Comparison of ENCODE assay signal across 14 cellular contexts in genomic region chr1:168618351-168618750, GRCh38. TPM values are rescaled to one million over a fixed set of nuclear protein-coding genes. Genes with fewer than 3 reads are reported as not detected.
DNase-seq lines count a peak whose midpoint lies in the region; ATAC-seq and TF ChIP-seq lines count a peak whose summit lies in the region.
"Had no signal": no experiment of that assay in that cellular context is flagged by ENCODE, and none has a peak within 500 bp of the region (broad histone marks: within the 10 kb centered on the region; RNA-seq: fewer than 3 reads in every experiment).

No MANE protein-coding gene starts in this region.

- no peak overlapping the region for H3K27ac Mint-ChIP-seq in WTC11
- no peak overlapping the region for H3K27ac Mint-ChIP-seq in activated T-cell treated with anti-CD3 and anti-CD28 coated beads, Interleukin-2, amount 50 U/mL, for 72 hours
- H3K27ac Mint-ChIP-seq: CD8-positive, alpha-beta memory T cell; GM23338 had no signal

- no peaks in the 10 kb centered on the region; the same call in 1 of the 2 replicates for H3K27me3 Mint-ChIP-seq in WTC11 (ENCODE audit: low read depth)
- peaks cover 10% of the 10 kb centered on the region for H3K27me3 Mint-ChIP-seq in activated T-cell treated with anti-CD3 and anti-CD28 coated beads, Interleukin-2, amount 50 U/mL, for 72 hours (ENCODE audit: low read depth)

- H3K9me2 ChIP-seq in Karpas-422 (replicated peaks; ENCODE audit: insufficient read depth, low read length): no peaks in the 10 kb centered on the region

- no peaks in the 10 kb centered on the region for H3K36me3 ChIP-seq in Karpas-422 (ENCODE audit: insufficient read depth, low read length)

- CTCF ChIA-PET in GM10248 (lab: Yijun Ruan, JAX) (interaction anchor here (1.0 to 2.0 kb wide), 6 partner anchors 13 to 730 kb away, joined by 3 to 11 read pairs (median 3); no protein-coding TSS in a partner anchor), WTC11 (lab: Charles Lee) (interaction anchor here (1.3 to 3.1 kb wide), 2 partner anchors 9 to 15 kb away, joined by 4 to 12 read pairs; no protein-coding TSS in a partner anchor)

- no peak overlapping the region for H3K27ac ChIP-seq in Karpas-422 (ENCODE audit: low read length)
- H3K27ac ChIP-seq: HL-60 had no signal

- H2AFZ ChIP-seq in Karpas-422 (ENCODE audit: low read length): no peak overlapping the region
- H2AFZ ChIP-seq: GM23338 had no signal

- H3K9ac ChIP-seq in Karpas-422 (ENCODE audit: low read length): no peak overlapping the region

- no peak overlapping the region for H3K4me3 ChIP-seq in Karpas-422 (ENCODE audit: low read length)
- H3K4me3 ChIP-seq: GM23338 had no signal

- POLR2A ChIA-PET in GM10248 (lab: Yijun Ruan, JAX): no interaction called here
- POLR2A ChIA-PET in WTC11 (lab: Charles Lee): no interaction called here

- H3K79me2 ChIP-seq in Karpas-422 (ENCODE audit: low read length): no peaks in the 10 kb centered on the region

- TF ChIP-seq CTCF in GM10248 (IDR thresholded peaks at IDR 0.05; ENCODE audit: control extremely low read depth, extremely low read depth, low read depth, missing control alignments): no peak
- TF ChIP-seq CTCF in WTC11 (IDR thresholded peaks at IDR 0.05): no peak

- no peaks in the 10 kb centered on the region for H3K9me3 ChIP-seq in Karpas-422 (ENCODE audit: low read length)

- no peaks in the 10 kb centered on the region for H3K27me3 ChIP-seq in Karpas-422 (ENCODE audit: low read length)

- no peak for ATAC-seq in WTC11
- no peak for ATAC-seq in activated T-cell treated with anti-CD3 and anti-CD28 coated beads, Interleukin-2, amount 50 U/mL, for 72 hours (replicated peaks in 1 of 2)
- ATAC-seq: GM23338 had no signal

- DNase-seq in Karpas-422 (peak; percentile 19), globus pallidus (ENCODE audit: low spot score) (peak; percentile 78), pons (ENCODE audit: low spot score) (peak; percentile 93), GM10248 (ENCODE audit: extremely low spot score) (no peak), DMS79 treated with DMSO at 0.1 percent for 48 hours (lab: John Stamatoyannopoulos, UW) (no peak), WTC11 (ENCODE audit: low spot score) (no peak)
- DNase-seq in activated T-cell treated with anti-CD3 and anti-CD28 coated beads, Interleukin-2, amount 50 U/mL, for 72 hours: no peak
- DNase-seq: Calu3; CD8-positive, alpha-beta memory T cell; DMS 273 treated with DMSO at 0.1 percent for 48 hours; H7 had no signal

- H3K9me3 Mint-ChIP-seq in WTC11: no peaks in the 10 kb centered on the region
- no peaks in the 10 kb centered on the region for H3K9me3 Mint-ChIP-seq in activated T-cell treated with anti-CD3 and anti-CD28 coated beads, Interleukin-2, amount 50 U/mL, for 72 hours
- H3K9me3 Mint-ChIP-seq: CD8-positive, alpha-beta memory T cell; GM23338 had no signal

- no peak overlapping the region for H3K4me2 ChIP-seq in Karpas-422 (ENCODE audit: low read depth, low read length, poor library complexity, severe bottlenecking)
- H3K4me2 ChIP-seq: GM23338 had no signal

- H3K4me3 Mint-ChIP-seq in WTC11: no peak overlapping the region
- no peak overlapping the region for H3K4me3 Mint-ChIP-seq in activated T-cell treated with anti-CD3 and anti-CD28 coated beads, Interleukin-2, amount 50 U/mL, for 72 hours
- H3K4me3 Mint-ChIP-seq: CD8-positive, alpha-beta memory T cell; GM23338 had no signal

- no peaks in the 10 kb centered on the region for H4K20me1 ChIP-seq in Karpas-422 (ENCODE audit: insufficient read depth, low read depth, low read length)

- no peaks in the 10 kb centered on the region for H3K36me3 Mint-ChIP-seq in WTC11
- H3K36me3 Mint-ChIP-seq in activated T-cell treated with anti-CD3 and anti-CD28 coated beads, Interleukin-2, amount 50 U/mL, for 72 hours (ENCODE audit: insufficient read depth in 2 of 2): no peaks in the 10 kb centered on the region
- H3K36me3 Mint-ChIP-seq: CD8-positive, alpha-beta memory T cell had no signal

- H3K4me1 Mint-ChIP-seq in WTC11: 0 out of 2 replicates have a peak, but pooled peaks cover 4% of the 10 kb centered on the region
- H3K4me1 Mint-ChIP-seq in activated T-cell treated with anti-CD3 and anti-CD28 coated beads, Interleukin-2, amount 50 U/mL, for 72 hours (ENCODE audit: low read depth): no peaks in the 10 kb centered on the region
- H3K4me1 Mint-ChIP-seq: CD8-positive, alpha-beta memory T cell had no signal

- no peaks in the 10 kb centered on the region for H3K4me1 ChIP-seq in Karpas-422 (ENCODE audit: low read length)

TF ChIP-seq in WTC11, 78 proteins besides CTCF, POLR2A, EP300 and RAD21:
- TF ChIP-seq TEAD4 (CRISPR knock-in tag; IDR thresholded peaks at IDR 0.05): no peak
TF ChIP-seq in WTC11: peak in this region for 0.

RNA-seq across cellular contexts. Expression of gene XCL1, which starts 41.9 kb away (rescaled TPM):
- total RNA-seq in Karpas-422 (2014; rRNA removed; shearing (Covaris generic); ENCODE audit: low replicate concordance): not detected in 2 replicates
- total RNA-seq in WTC11 (2021): 0.53 to 1.1 TPM (median 0.73 TPM) in 3 replicates
- total RNA-seq in activated T-cell treated with anti-CD3 and anti-CD28 coated beads, Interleukin-2, amount 50 U/mL, for 72 hours: 10 to 100 TPM; 11.7 to 27.8 TPM
- total RNA-seq: Calu3, G401, GM23338 had no signal

Comparison
In these comparisons a context has a peak if more than half of its experiments do, and no peak if none do; other contexts are left out.
1. DNase-seq: peak in Karpas-422 (single experiment), globus pallidus (single experiment) and pons (single experiment); none in GM10248 (single experiment), DMS79 treated with DMSO at 0.1 percent for 48 hours (single experiment), WTC11 (single experiment) and activated T-cell treated with anti-CD3 and anti-CD28 coated beads, Interleukin-2, amount 50 U/mL, for 72 hours (0 of 2).